Comparison of ENCODE assay signal across 9 cellular contexts in genomic region chr11:117328414-117329010, GRCh38. TPM values are rescaled to one million over a fixed set of nuclear protein-coding genes. Genes with fewer than 3 reads are reported as not detected.
DNase-seq lines count a peak whose midpoint lies in the region; ATAC-seq, FAIRE-seq and TF ChIP-seq lines count a peak whose summit lies in the region.
"Had no signal": no experiment of that assay in that cellular context is flagged by ENCODE, and none has a peak within 500 bp of the region (broad histone marks: within the 10 kb centered on the region; RNA-seq: fewer than 3 reads in every experiment).

No MANE protein-coding gene starts in this region.

- H3K4me3 ChIP-seq in AG04450 (ENCODE audit: low read depth, low read length) (peak overlapping the region; percentile 83), MG63 (peak overlapping the region; percentile 67), right atrium auricular region (peak overlapping the region; percentile 74 to 83), gastrocnemius medialis (peak overlapping the region; percentile 66 to 90 (median 77))

- POLR2A ChIA-PET in AG04450 (lab: Yijun Ruan, JAX) = interaction anchor here (1.1 to 1.2 kb wide), 2 partner anchors 9 to 110 kb away, joined by 3 to 4 read pairs; no protein-coding TSS in a partner anchor

- CTCF ChIA-PET in AG04450 (lab: Charles Lee) = interaction anchor here (0.6 to 0.9 kb wide), 3 partner anchors 97 to 292 kb away, joined by 3 to 6 read pairs (median 3); no protein-coding TSS in a partner anchor

- no peak overlapping the region for H3K4me3 Mint-ChIP-seq in activated T-helper 17 cell treated with anti-CD3 and anti-CD28 coated beads, Interleukin-2, amount 50 U/mL, for 72 hours
- H3K4me3 Mint-ChIP-seq: neural crest cell had no signal

- H3K36me3 ChIP-seq in MG63 (no peaks in the 10 kb centered on the region; the same call in 1 of the 2 replicates), right atrium auricular region (no peaks in the 10 kb centered on the region), gastrocnemius medialis (no peaks in the 10 kb centered on the region)

- TF ChIP-seq CTCF in AG04450 (IDR thresholded peaks at IDR 0.05; ENCODE audit: low read depth, low read length) (no peak), right atrium auricular region (IDR thresholded peaks at IDR 0.05) (no peak), gastrocnemius medialis (IDR thresholded peaks at IDR 0.05 in 4 of 5, conservative IDR thresholded peaks at IDR 0.05 in 1 of 5) (no peak)

- no peaks in the 10 kb centered on the region for H3K9me3 Mint-ChIP-seq in activated T-helper 17 cell treated with anti-CD3 and anti-CD28 coated beads, Interleukin-2, amount 50 U/mL, for 72 hours
- H3K9me3 Mint-ChIP-seq: neural crest cell had no signal

- ATAC-seq in GM18909 (IDR thresholded peaks at IDR 0.05; ENCODE audit: poor library complexity, unreplicated experiment) (peak; percentile 4), gastrocnemius medialis (peak; percentile 38 to 52), HG03457 (IDR thresholded peaks at IDR 0.05; ENCODE audit: unreplicated experiment) (no peak)
- ATAC-seq in activated T-helper 17 cell treated with anti-CD3 and anti-CD28 coated beads, Interleukin-2, amount 50 U/mL, for 72 hours (replicated peaks) = peak; percentile 11

- H3K36me3 Mint-ChIP-seq in activated T-helper 17 cell treated with anti-CD3 and anti-CD28 coated beads, Interleukin-2, amount 50 U/mL, for 72 hours (ENCODE audit: low read depth) = no peaks in the 10 kb centered on the region

- no peaks in the 10 kb centered on the region for H3K27me3 Mint-ChIP-seq in activated T-helper 17 cell treated with anti-CD3 and anti-CD28 coated beads, Interleukin-2, amount 50 U/mL, for 72 hours

- H3K27me3 ChIP-seq in AG04450 (ENCODE audit: control insufficient read depth, insufficient read depth, low read length) = no peaks in the 10 kb centered on the region
- H3K27me3 ChIP-seq in MG63 = no peaks in the 10 kb centered on the region
- H3K27me3 ChIP-seq in right atrium auricular region = no peaks in the 10 kb centered on the region
- no peaks in the 10 kb centered on the region for H3K27me3 ChIP-seq in gastrocnemius medialis

- DNase-seq in AG04450 (ENCODE audit: low read depth, low spot score) (no peak), MG63 (no peak), right atrium auricular region (ENCODE audit: low spot score) (peak; percentile 72), gastrocnemius medialis (peak in 1 of 2 donors; percentile 38), frontal cortex (ENCODE audit: low spot score in 2 of 2) (no peak)

- no peak for TF ChIP-seq POLR2A in gastrocnemius medialis (IDR thresholded peaks at IDR 0.05)

- peaks cover 10% of the 10 kb centered on the region for H3K4me1 Mint-ChIP-seq in activated T-helper 17 cell treated with anti-CD3 and anti-CD28 coated beads, Interleukin-2, amount 50 U/mL, for 72 hours
- H3K4me1 Mint-ChIP-seq: neural crest cell had no signal

- H3K27ac ChIP-seq in AG04450 (ENCODE audit: low read depth, low read length) = peak overlapping the region; percentile 91
- H3K27ac ChIP-seq in right atrium auricular region = peak overlapping the region; percentile 89 to 91
- peak overlapping the region; percentile 85 to 91 (median 86) for H3K27ac ChIP-seq in gastrocnemius medialis

- H3K27ac Mint-ChIP-seq in activated T-helper 17 cell treated with anti-CD3 and anti-CD28 coated beads, Interleukin-2, amount 50 U/mL, for 72 hours = no peak overlapping the region

- H3K4me1 ChIP-seq in right atrium auricular region = peaks cover 0 to 14% of the 10 kb centered on the region in 2 donors
- H3K4me1 ChIP-seq in gastrocnemius medialis = peaks cover 9% of the 10 kb centered on the region in 2 donors

- intact Hi-C loops in gastrocnemius medialis (cut with DNase I; ENCODE audit: low total_unique reads) = loop anchor here (1.0 to 10.0 kb wide), 3 partner anchors 12 to 541 kb away; partner anchors contain the start of genes BACE1, SIDT2 and ZPR1

- in situ Hi-C loops in gastrocnemius medialis (cut with MboI; ENCODE audit: low sequenced_read_pairs in 4 of 4) = no loop called here

- H3K9me3 ChIP-seq in AG04450 (ENCODE audit: control insufficient read depth, insufficient read depth, low read length) = no peaks in the 10 kb centered on the region; the same call in 1 of the 2 replicates
- H3K9me3 ChIP-seq in MG63 = no peaks in the 10 kb centered on the region
- no peaks in the 10 kb centered on the region for H3K9me3 ChIP-seq in right atrium auricular region
- no peaks in the 10 kb centered on the region for H3K9me3 ChIP-seq in gastrocnemius medialis

- FAIRE-seq in frontal cortex (lab: Jason Lieb, UNC) = no peak

RNA-seq across cellular contexts. Expression of gene CEP164, which starts 0.9 kb away (rescaled TPM):
- 19.5 and 22.5 TPM in 2 replicates for polyA plus RNA-seq in AG04450 (2011; rRNA removed)
- 32.1 and 40.8 TPM in 2 replicates for polyA minus RNA-seq in AG04450 (2011; rRNA and poly(A)+ RNA removed)
- 23.2 and 33.1 TPM in 2 replicates for total RNA-seq in MG63 (2014; rRNA removed; shearing (Covaris generic); ENCODE audit: low replicate concordance)
- total RNA-seq in activated T-helper 17 cell treated with anti-CD3 and anti-CD28 coated beads, Interleukin-2, amount 50 U/mL, for 72 hours = 10 to 100 TPM; 28.6 to 31.0 TPM
- 1 to 10 TPM; 3.3 to 7.6 TPM for total RNA-seq in right atrium auricular region
- 1 to 10 TPM; 3.4 to 9.2 (median 5.8) TPM for total RNA-seq in gastrocnemius medialis
- total RNA-seq in frontal cortex = 15.1 TPM

RNA-seq across cellular contexts. Expression of gene BACE1, which starts 12.5 kb away (rescaled TPM):
- 41.3 and 48.2 TPM in 2 replicates for polyA plus RNA-seq in AG04450 (2011; rRNA removed)
- polyA minus RNA-seq in AG04450 (2011; rRNA and poly(A)+ RNA removed) = 76.1 and 113 TPM in 2 replicates
- total RNA-seq in MG63 (2014; rRNA removed; shearing (Covaris generic); ENCODE audit: low replicate concordance) = 7.6 and 9.1 TPM in 2 replicates
- under 1 TPM; 0.16 to 0.17 TPM for total RNA-seq in activated T-helper 17 cell treated with anti-CD3 and anti-CD28 coated beads, Interleukin-2, amount 50 U/mL, for 72 hours
- total RNA-seq in right atrium auricular region (10 to 100 TPM; 11.9 to 20.3 TPM), gastrocnemius medialis (10 to 100 TPM in 2 of 4 donors, 1 to 10 TPM in 2; 3.6 to 18.2 (median 11.1) TPM), frontal cortex (21.2 TPM)

RNA-seq across cellular contexts. Expression of gene BACE1-AS, which starts 37.4 kb away (rescaled TPM):
- polyA plus RNA-seq in AG04450 (2011; rRNA removed) = 5.4 and 6.3 TPM in 2 replicates
- polyA minus RNA-seq in AG04450 (2011; rRNA and poly(A)+ RNA removed) = 10.5 and 13.8 TPM in 2 replicates
- 0.15 and 3.2 TPM in 2 replicates for total RNA-seq in MG63 (2014; rRNA removed; shearing (Covaris generic); ENCODE audit: low replicate concordance)
- total RNA-seq in activated T-helper 17 cell treated with anti-CD3 and anti-CD28 coated beads, Interleukin-2, amount 50 U/mL, for 72 hours = 1 to 10 TPM; 3.5 to 7.5 TPM
- total RNA-seq in right atrium auricular region (1 to 10 TPM; 7.5 to 9.0 TPM), gastrocnemius medialis (10 to 100 TPM; 10.5 to 13.2 (median 12.5) TPM), frontal cortex (3.7 TPM)
